2 cellular contexts compared by ENCODE assay signal in the genomic region with DNA sequence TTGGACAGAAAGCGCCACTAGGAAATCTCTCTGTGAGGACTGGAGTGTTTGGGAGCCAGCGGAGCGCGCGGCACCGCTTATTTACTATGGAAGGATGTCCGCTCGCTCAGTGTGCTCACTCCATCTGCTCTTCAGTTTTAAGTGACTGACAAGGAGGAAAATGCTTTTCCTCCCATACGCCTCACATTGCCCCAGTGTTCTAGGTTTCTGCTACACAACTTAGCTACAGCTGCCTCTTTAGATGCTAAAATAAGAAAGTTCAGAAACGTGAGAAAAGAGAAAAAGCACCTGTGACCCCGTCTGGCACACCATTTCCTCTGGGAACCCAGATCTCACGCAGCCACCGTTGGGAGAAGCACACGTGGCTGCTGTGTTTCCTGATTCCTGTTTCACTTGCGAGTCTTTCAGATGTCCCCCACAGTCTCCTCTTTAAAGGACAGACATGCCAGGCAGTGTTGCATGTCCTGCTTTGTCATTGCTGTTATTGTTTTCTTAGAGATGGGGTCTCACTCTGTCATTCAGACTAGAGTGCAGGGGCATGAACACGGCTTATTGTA.
A peak's percentile ranks its signal among the peaks of the same experiment; 100 is the strongest.
TF ChIP-seq lines count a peak whose summit lies in the region.

No MANE protein-coding gene starts in this region.

TF ChIP-seq in liver, 16 proteins besides CTCF, POLR2A, EP300 and RAD21:
- TF ChIP-seq, protein P1, sequence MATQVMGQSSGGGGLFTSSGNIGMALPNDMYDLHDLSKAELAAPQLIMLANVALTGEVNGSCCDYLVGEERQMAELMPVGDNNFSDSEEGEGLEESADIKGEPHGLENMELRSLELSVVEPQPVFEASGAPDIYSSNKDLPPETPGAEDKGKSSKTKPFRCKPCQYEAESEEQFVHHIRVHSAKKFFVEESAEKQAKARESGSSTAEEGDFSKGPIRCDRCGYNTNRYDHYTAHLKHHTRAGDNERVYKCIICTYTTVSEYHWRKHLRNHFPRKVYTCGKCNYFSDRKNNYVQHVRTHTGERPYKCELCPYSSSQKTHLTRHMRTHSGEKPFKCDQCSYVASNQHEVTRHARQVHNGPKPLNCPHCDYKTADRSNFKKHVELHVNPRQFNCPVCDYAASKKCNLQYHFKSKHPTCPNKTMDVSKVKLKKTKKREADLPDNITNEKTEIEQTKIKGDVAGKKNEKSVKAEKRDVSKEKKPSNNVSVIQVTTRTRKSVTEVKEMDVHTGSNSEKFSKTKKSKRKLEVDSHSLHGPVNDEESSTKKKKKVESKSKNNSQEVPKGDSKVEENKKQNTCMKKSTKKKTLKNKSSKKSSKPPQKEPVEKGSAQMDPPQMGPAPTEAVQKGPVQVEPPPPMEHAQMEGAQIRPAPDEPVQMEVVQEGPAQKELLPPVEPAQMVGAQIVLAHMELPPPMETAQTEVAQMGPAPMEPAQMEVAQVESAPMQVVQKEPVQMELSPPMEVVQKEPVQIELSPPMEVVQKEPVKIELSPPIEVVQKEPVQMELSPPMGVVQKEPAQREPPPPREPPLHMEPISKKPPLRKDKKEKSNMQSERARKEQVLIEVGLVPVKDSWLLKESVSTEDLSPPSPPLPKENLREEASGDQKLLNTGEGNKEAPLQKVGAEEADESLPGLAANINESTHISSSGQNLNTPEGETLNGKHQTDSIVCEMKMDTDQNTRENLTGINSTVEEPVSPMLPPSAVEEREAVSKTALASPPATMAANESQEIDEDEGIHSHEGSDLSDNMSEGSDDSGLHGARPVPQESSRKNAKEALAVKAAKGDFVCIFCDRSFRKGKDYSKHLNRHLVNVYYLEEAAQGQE (IDR thresholded peaks at IDR 0.05), result no peak
- TF ChIP-seq EGR1 (IDR thresholded peaks at IDR 0.05; ENCODE audit: low read depth in 2 of 2), result peak in 1 of 2 donors; percentile 6
- no peak for TF ChIP-seq SP1 (IDR thresholded peaks at IDR 0.05)
TF ChIP-seq in liver: peak in this region for 1.

TF ChIP-seq in HepG2, 621 proteins besides CTCF, POLR2A, EP300 and RAD21:
- no peak for TF ChIP-seq ZNF431 (CRISPR knock-in tag; IDR thresholded peaks at IDR 0.05; ENCODE audit: borderline replicate concordance, low read depth)
- TF ChIP-seq SYNCRIP (IDR thresholded peaks at IDR 0.05; ENCODE audit: insufficient read depth, low read depth, low read length), result no peak
- TF ChIP-seq RAD51 (IDR thresholded peaks at IDR 0.05; ENCODE audit: borderline replicate concordance), result no peak
- TF ChIP-seq ZNF720 (CRISPR knock-in tag; IDR thresholded peaks at IDR 0.05), result no peak
- no peak for TF ChIP-seq PAF1 (CRISPR knock-in tag; IDR thresholded peaks at IDR 0.05)
- TF ChIP-seq HMG20B (CRISPR knock-in tag; conservative IDR thresholded peaks at IDR 0.05), result no peak
- TF ChIP-seq RBM39 (IDR thresholded peaks at IDR 0.05; ENCODE audit: low read depth, low read length, poor library complexity, severe bottlenecking), result no peak
- no peak for TF ChIP-seq ZBTB38 (CRISPR knock-in tag; IDR thresholded peaks at IDR 0.05)
- TF ChIP-seq, protein P2, sequence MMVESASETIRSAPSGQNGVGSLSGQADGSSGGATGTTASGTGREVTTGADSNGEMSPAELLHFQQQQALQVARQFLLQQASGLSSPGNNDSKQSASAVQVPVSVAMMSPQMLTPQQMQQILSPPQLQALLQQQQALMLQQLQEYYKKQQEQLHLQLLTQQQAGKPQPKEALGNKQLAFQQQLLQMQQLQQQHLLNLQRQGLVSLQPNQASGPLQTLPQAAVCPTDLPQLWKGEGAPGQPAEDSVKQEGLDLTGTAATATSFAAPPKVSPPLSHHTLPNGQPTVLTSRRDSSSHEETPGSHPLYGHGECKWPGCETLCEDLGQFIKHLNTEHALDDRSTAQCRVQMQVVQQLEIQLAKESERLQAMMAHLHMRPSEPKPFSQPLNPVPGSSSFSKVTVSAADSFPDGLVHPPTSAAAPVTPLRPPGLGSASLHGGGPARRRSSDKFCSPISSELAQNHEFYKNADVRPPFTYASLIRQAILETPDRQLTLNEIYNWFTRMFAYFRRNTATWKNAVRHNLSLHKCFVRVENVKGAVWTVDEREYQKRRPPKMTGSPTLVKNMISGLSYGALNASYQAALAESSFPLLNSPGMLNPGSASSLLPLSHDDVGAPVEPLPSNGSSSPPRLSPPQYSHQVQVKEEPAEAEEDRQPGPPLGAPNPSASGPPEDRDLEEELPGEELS (CRISPR knock-in tag; IDR thresholded peaks at IDR 0.05), result no peak
- TF ChIP-seq, protein P3, sequence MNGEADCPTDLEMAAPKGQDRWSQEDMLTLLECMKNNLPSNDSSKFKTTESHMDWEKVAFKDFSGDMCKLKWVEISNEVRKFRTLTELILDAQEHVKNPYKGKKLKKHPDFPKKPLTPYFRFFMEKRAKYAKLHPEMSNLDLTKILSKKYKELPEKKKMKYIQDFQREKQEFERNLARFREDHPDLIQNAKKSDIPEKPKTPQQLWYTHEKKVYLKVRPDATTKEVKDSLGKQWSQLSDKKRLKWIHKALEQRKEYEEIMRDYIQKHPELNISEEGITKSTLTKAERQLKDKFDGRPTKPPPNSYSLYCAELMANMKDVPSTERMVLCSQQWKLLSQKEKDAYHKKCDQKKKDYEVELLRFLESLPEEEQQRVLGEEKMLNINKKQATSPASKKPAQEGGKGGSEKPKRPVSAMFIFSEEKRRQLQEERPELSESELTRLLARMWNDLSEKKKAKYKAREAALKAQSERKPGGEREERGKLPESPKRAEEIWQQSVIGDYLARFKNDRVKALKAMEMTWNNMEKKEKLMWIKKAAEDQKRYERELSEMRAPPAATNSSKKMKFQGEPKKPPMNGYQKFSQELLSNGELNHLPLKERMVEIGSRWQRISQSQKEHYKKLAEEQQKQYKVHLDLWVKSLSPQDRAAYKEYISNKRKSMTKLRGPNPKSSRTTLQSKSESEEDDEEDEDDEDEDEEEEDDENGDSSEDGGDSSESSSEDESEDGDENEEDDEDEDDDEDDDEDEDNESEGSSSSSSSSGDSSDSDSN (CRISPR knock-in tag; IDR thresholded peaks at IDR 0.05), result no peak
- no peak for TF ChIP-seq ZNF33B (CRISPR knock-in tag; IDR thresholded peaks at IDR 0.05)
- TF ChIP-seq FOXC1 (CRISPR knock-in tag; IDR thresholded peaks at IDR 0.05; ENCODE audit: borderline replicate concordance), result no peak
TF ChIP-seq in HepG2: peak in this region for 0.
